ENCODE assay signal across 8 cellular contexts in the genomic region with DNA sequence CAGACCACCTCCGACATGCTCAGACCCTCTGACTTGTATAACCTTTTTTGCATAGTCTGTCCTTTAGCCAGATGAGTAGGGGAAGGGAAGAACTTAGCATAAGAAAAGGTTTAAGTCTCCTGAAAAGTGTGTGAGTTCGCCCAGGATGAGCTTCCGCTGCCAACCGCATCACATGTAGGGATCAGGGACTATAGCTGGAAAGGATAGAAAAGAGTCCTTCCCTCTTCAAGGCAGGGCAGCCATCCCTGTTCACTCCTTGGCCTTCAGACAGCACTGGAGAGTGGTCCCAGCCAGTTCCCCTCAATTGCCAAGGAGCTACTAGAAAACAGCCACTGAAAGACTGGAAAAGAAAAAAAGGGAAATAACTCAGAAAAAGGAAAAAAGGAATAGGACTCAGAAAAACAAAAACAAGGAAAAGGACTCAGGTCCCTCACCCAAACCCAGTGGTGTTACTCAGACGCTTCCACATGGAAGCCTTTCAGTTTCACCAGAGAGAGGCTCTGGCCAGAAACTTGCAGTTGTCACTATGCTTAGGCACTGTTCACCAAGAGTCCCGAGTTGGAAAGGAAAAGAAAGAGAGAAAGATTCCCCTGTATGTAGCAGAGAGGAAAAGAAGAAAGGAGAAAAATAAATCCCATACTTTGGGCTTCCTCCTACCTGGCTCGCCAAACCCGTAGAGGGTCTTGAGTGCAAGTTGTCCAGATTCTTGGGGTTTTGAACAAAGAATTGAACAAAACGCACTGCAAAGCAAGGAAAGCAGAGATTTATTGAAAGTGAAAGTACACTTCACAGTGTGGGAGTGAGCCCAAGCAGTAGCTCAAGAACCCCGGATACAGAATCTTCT. TPM values are rescaled to one million over a fixed set of nuclear protein-coding genes. Genes with fewer than 3 reads are reported as not detected.
DNase-seq lines count a peak whose midpoint lies in the region; ATAC-seq and TF ChIP-seq lines count a peak whose summit lies in the region.

No MANE protein-coding gene starts in this region.

- H3K4me1 Mint-ChIP-seq in activated CD8-positive, alpha-beta T cell treated with anti-CD3 and anti-CD28 coated beads for 36 hours (ENCODE audit: low read depth), result peaks cover 44% of the 10 kb centered on the region

- no peaks in the 10 kb centered on the region for H3K27me3 Mint-ChIP-seq in activated CD8-positive, alpha-beta T cell treated with anti-CD3 and anti-CD28 coated beads for 36 hours

- H3K27ac Mint-ChIP-seq in activated CD8-positive, alpha-beta T cell treated with anti-CD3 and anti-CD28 coated beads for 36 hours, result peak overlapping the region; percentile 97

- H3K27me3 ChIP-seq in right cardiac atrium (ENCODE audit: control insufficient read depth, insufficient read depth) (no peaks in the 10 kb centered on the region), mucosa of rectum (ENCODE audit: control insufficient read depth in 2 of 2, insufficient read depth in 2 of 2, low read length in 2 of 2) (no peaks in the 10 kb centered on the region)

- H3K9me3 Mint-ChIP-seq in activated CD8-positive, alpha-beta T cell treated with anti-CD3 and anti-CD28 coated beads for 36 hours, result peaks cover 5% of the 10 kb centered on the region

- WGBS in right cardiac atrium, result 75% methylated on average over 10 of the region's 10 CpGs

- H3K9ac ChIP-seq in mucosa of rectum (ENCODE audit: low read depth in 1 of 2, low read length in 2 of 2), result peak overlapping the region; percentile 60 to 66

- intact Hi-C loops in right cardiac atrium (cut with DNase I), result no loop called here
- intact Hi-C loops in cardiac septum (cut with DNase I), result loop anchor here (5.0 kb wide), 1 partner anchor 53 kb away; no protein-coding TSS in a partner anchor
- intact Hi-C loops in activated CD8-positive, alpha-beta T cell treated with anti-CD3 and anti-CD28 coated beads for 36 hours (cut with micrococcal nuclease), result no loop called here
- intact Hi-C loops in posterior vena cava (cut with DNase I), result no loop called here

- peak overlapping the region; percentile 51 for H3K4me3 ChIP-seq in right cardiac atrium (ENCODE audit: low read length)
- peak overlapping the region; percentile 66 to 76 for H3K4me3 ChIP-seq in mucosa of rectum (ENCODE audit: low read length in 2 of 2)

- H3K4me3 Mint-ChIP-seq in activated CD8-positive, alpha-beta T cell treated with anti-CD3 and anti-CD28 coated beads for 36 hours, result peak overlapping the region; percentile 94

- no peak for ATAC-seq in right cardiac atrium
- peak; percentile 12 for ATAC-seq in activated CD8-positive, alpha-beta T cell treated with anti-CD3 and anti-CD28 coated beads for 36 hours

- H3K9me3 ChIP-seq in right cardiac atrium (ENCODE audit: control insufficient read depth, low read length) (no peaks in the 10 kb centered on the region), mucosa of rectum (ENCODE audit: control insufficient read depth in 2 of 2, low read length in 2 of 2) (no peaks in the 10 kb centered on the region)

- peak overlapping the region; percentile 59 for H3K27ac ChIP-seq in right cardiac atrium (ENCODE audit: low read length)
- peak overlapping the region; percentile 85 for H3K27ac ChIP-seq in mucosa of rectum (ENCODE audit: low read depth in 2 of 2, low read length in 2 of 2)

- H3K36me3 ChIP-seq in mucosa of rectum (ENCODE audit: control insufficient read depth in 2 of 2, insufficient read depth in 2 of 2, low read length in 2 of 2), result no peaks in the 10 kb centered on the region

- CTCF ChIA-PET in activated CD8-positive, alpha-beta T cell treated with anti-CD3 and anti-CD28 coated beads for 36 hours (lab: Charles Lee), result interaction anchor here (1.1 to 1.6 kb wide), 5 partner anchors 16 to 226 kb away, joined by 3 to 5 read pairs (median 4); no protein-coding TSS in a partner anchor

- TF ChIP-seq CTCF in activated CD8-positive, alpha-beta T cell treated with anti-CD3 and anti-CD28 coated beads for 36 hours (IDR thresholded peaks at IDR 0.05), result no peak

- POLR2A ChIA-PET in activated CD8-positive, alpha-beta T cell treated with anti-CD3 and anti-CD28 coated beads for 36 hours (lab: Charles Lee), result interaction anchor here (1.3 to 1.6 kb wide), 2 partner anchors 9 to 10 kb away, joined by 4 to 5 read pairs; no protein-coding TSS in a partner anchor

- H3K4me1 ChIP-seq in right cardiac atrium (ENCODE audit: control insufficient read depth, insufficient read depth, low read length) (peaks cover 3% of the 10 kb centered on the region), mucosa of rectum (ENCODE audit: control insufficient read depth in 2 of 2, insufficient read depth in 2 of 2, low read length in 2 of 2) (peaks cover 22 to 25% of the 10 kb centered on the region in 2 donors)

- H3K36me3 Mint-ChIP-seq in activated CD8-positive, alpha-beta T cell treated with anti-CD3 and anti-CD28 coated beads for 36 hours (ENCODE audit: low read depth), result peaks cover 7% of the 10 kb centered on the region

- no peak for DNase-seq in right cardiac atrium
- DNase-seq in cardiac septum (ENCODE audit: low spot score), result no peak
- DNase-seq in activated CD8-positive, alpha-beta T cell treated with anti-CD3 and anti-CD28 coated beads for 36 hours, result no peak
- DNase-seq in NOMO-1 treated with dmso at 0.1 percent for 144 hours (lab: John Stamatoyannopoulos, UW; ENCODE audit: unreplicated experiment), result no peak
- DNase-seq in posterior vena cava (ENCODE audit: low spot score), result no peak
- DNase-seq in effector CD8-positive, alpha-beta T cell (lab: John Stamatoyannopoulos, UW), result no peak
- no peak for DNase-seq in NCI-H345 (lab: John Stamatoyannopoulos, UW)

RNA-seq across cellular contexts. Expression of gene TM9SF2, which starts 5.6 kb away (rescaled TPM):
- total RNA-seq in right cardiac atrium (10 to 100 TPM; 61.1 to 71.2 (median 66.9) TPM), cardiac septum (61.8 TPM), posterior vena cava (10 to 100 TPM; 73.4 to 81.4 TPM)
- 43.7 TPM for polyA plus RNA-seq in right cardiac atrium
- total RNA-seq in activated CD8-positive, alpha-beta T cell treated with anti-CD3 and anti-CD28 coated beads for 36 hours, result 10 to 100 TPM; 48.0 to 48.1 TPM
